8 cellular contexts compared by ENCODE assay signal in the genomic region with DNA sequence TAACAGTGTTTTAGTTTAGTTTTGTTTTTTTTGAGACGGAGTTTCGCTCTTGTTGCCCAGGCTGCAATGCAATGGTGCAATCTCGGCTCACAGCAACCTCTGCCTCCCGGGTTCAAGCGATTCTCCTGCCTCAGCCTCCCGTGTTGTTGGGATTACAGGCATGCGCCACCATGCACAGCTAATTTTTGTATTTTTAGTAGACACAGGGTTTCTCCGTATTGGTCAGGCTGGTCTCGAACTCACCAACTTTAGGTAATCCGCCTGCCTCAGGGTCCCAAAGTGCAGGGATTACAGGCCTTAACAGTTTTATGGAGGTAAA. TPM values are rescaled to one million over a fixed set of nuclear protein-coding genes. Genes with fewer than 3 reads are reported as not detected.
A peak's percentile ranks its signal among the peaks of the same experiment; 100 is the strongest.
DNase-seq lines count a peak whose midpoint lies in the region; ATAC-seq and TF ChIP-seq lines count a peak whose summit lies in the region.
"Not testable (repeated sequence)": the region's sequence is repeated elsewhere in the genome, so short reads cannot be mapped to it uniquely, and the experiment has no call there.

No MANE protein-coding gene starts in this region.

- ATAC-seq in GM21619 (IDR thresholded peaks at IDR 0.05; ENCODE audit: unreplicated experiment) = peak; percentile 2
- peak; percentile 4 for ATAC-seq in activated CD4-positive, alpha-beta T cell treated with anti-CD3 and anti-CD28 coated beads for 36 hours
- ATAC-seq in central memory CD8-positive, alpha-beta T cell (replicated peaks; ENCODE audit: extremely low read depth, poor library complexity, severe bottlenecking); naive thymus-derived CD8-positive, alpha-beta T cell: not testable (repeated sequence)
- peak; percentile 6 for ATAC-seq in stimulated activated naive CD8-positive, alpha-beta T cell treated with anti-CD3 and anti-CD28 coated beads, Interleukin-15, amount 100 ng/mL, for 72 hours

- H3K4me3 Mint-ChIP-seq in IgD-negative memory B cell = peak overlapping the region; percentile 97 to 100 (median 98)
- H3K4me3 Mint-ChIP-seq in activated CD4-positive, alpha-beta T cell treated with anti-CD3 and anti-CD28 coated beads for 36 hours = peak overlapping the region; percentile 98
- H3K4me3 Mint-ChIP-seq in central memory CD8-positive, alpha-beta T cell = peak overlapping the region; percentile 99
- H3K4me3 Mint-ChIP-seq in naive thymus-derived CD8-positive, alpha-beta T cell = peak overlapping the region; percentile 96 to 100 (median 100)
- peak overlapping the region; percentile 93 to 100 for H3K4me3 Mint-ChIP-seq in stimulated activated naive CD8-positive, alpha-beta T cell treated with anti-CD3 and anti-CD28 coated beads, Interleukin-15, amount 100 ng/mL, for 72 hours

- peaks cover 0 to 30% of the 10 kb centered on the region in 2 donors for H3K4me1 ChIP-seq in right atrium auricular region

- peak overlapping the region; percentile 71 to 83 for H3K4me3 ChIP-seq in right atrium auricular region

- H3K27me3 Mint-ChIP-seq in IgD-negative memory B cell; activated CD4-positive, alpha-beta T cell treated with anti-CD3 and anti-CD28 coated beads for 36 hours; central memory CD8-positive, alpha-beta T cell; naive thymus-derived CD8-positive, alpha-beta T cell; stimulated activated naive CD8-positive, alpha-beta T cell treated with anti-CD3 and anti-CD28 coated beads, Interleukin-15, amount 100 ng/mL, for 72 hours: not testable (repeated sequence)

- TF ChIP-seq CTCF in C4-2B (conservative IDR thresholded peaks at IDR 0.05) = peak; percentile 70
- TF ChIP-seq CTCF in right atrium auricular region (IDR thresholded peaks at IDR 0.05) = peak in 1 of 2 donors; percentile 1

- H3K9me3 ChIP-seq in right atrium auricular region = not testable (repeated sequence)

- intact Hi-C loops in activated CD4-positive, alpha-beta T cell treated with anti-CD3 and anti-CD28 coated beads for 36 hours (cut with DNase I, micrococcal nuclease) = loop anchor here in 1 of 2 experiments (1.0 kb wide), 1 partner anchor 10 kb away; no protein-coding TSS in a partner anchor

- H3K4me1 Mint-ChIP-seq in IgD-negative memory B cell = peaks cover 27 to 36% (median 34%) of the 10 kb centered on the region in 3 donors
- H3K4me1 Mint-ChIP-seq in activated CD4-positive, alpha-beta T cell treated with anti-CD3 and anti-CD28 coated beads for 36 hours = peaks cover 33% of the 10 kb centered on the region
- H3K4me1 Mint-ChIP-seq in central memory CD8-positive, alpha-beta T cell = peaks cover 47% of the 10 kb centered on the region
- H3K4me1 Mint-ChIP-seq in naive thymus-derived CD8-positive, alpha-beta T cell = peaks cover 24 to 49% (median 45%) of the 10 kb centered on the region in 4 donors
- H3K4me1 Mint-ChIP-seq in stimulated activated naive CD8-positive, alpha-beta T cell treated with anti-CD3 and anti-CD28 coated beads, Interleukin-15, amount 100 ng/mL, for 72 hours = peaks cover 47% of the 10 kb centered on the region

- not testable (repeated sequence) for DNase-seq in activated CD4-positive, alpha-beta T cell treated with anti-CD3 and anti-CD28 coated beads for 36 hours; central memory CD8-positive, alpha-beta T cell (ENCODE audit: low spot score in 2 of 2); right atrium auricular region (ENCODE audit: low spot score); naive thymus-derived CD8-positive, alpha-beta T cell; stimulated activated naive CD8-positive, alpha-beta T cell treated with anti-CD3 and anti-CD28 coated beads, Interleukin-15, amount 100 ng/mL, for 72 hours

- not testable (repeated sequence) for H3K9me3 Mint-ChIP-seq in IgD-negative memory B cell; activated CD4-positive, alpha-beta T cell treated with anti-CD3 and anti-CD28 coated beads for 36 hours (ENCODE audit: low read depth); central memory CD8-positive, alpha-beta T cell; naive thymus-derived CD8-positive, alpha-beta T cell; stimulated activated naive CD8-positive, alpha-beta T cell treated with anti-CD3 and anti-CD28 coated beads, Interleukin-15, amount 100 ng/mL, for 72 hours

- H3K36me3 ChIP-seq in right atrium auricular region = not testable (repeated sequence)

- CTCF ChIA-PET in activated CD4-positive, alpha-beta T cell treated with anti-CD3 and anti-CD28 coated beads for 36 hours (lab: Charles Lee) = interaction anchor here (0.7 to 3.5 kb wide), 14 partner anchors 9 to 745 kb away, joined by 3 to 68 read pairs (median 4); a partner anchor contains a TSS

- H3K36me3 Mint-ChIP-seq in IgD-negative memory B cell; activated CD4-positive, alpha-beta T cell treated with anti-CD3 and anti-CD28 coated beads for 36 hours (ENCODE audit: low read depth): not testable (repeated sequence)
- peaks cover 19% of the 10 kb centered on the region for H3K36me3 Mint-ChIP-seq in central memory CD8-positive, alpha-beta T cell (ENCODE audit: insufficient read depth)
- H3K36me3 Mint-ChIP-seq in naive thymus-derived CD8-positive, alpha-beta T cell = peaks cover 0 to 17% (median 0%) of the 10 kb centered on the region in 3 donors

- H3K27ac Mint-ChIP-seq in IgD-negative memory B cell = peak overlapping the region; percentile 85 to 97 (median 96)
- not testable (repeated sequence) for H3K27ac Mint-ChIP-seq in activated CD4-positive, alpha-beta T cell treated with anti-CD3 and anti-CD28 coated beads for 36 hours
- H3K27ac Mint-ChIP-seq in central memory CD8-positive, alpha-beta T cell (ENCODE audit: low read depth) = peak overlapping the region; percentile 97
- peak overlapping the region; percentile 92 to 99 (median 98) for H3K27ac Mint-ChIP-seq in naive thymus-derived CD8-positive, alpha-beta T cell
- H3K27ac Mint-ChIP-seq in stimulated activated naive CD8-positive, alpha-beta T cell treated with anti-CD3 and anti-CD28 coated beads, Interleukin-15, amount 100 ng/mL, for 72 hours = peak overlapping the region; percentile 97 to 99

- H3K27me3 ChIP-seq in right atrium auricular region = not testable (repeated sequence)

- H3K27ac ChIP-seq in C4-2B = peak overlapping the region; percentile 82
- peak overlapping the region; percentile 75 for H3K27ac ChIP-seq in right atrium auricular region

- POLR2A ChIA-PET in activated CD4-positive, alpha-beta T cell treated with anti-CD3 and anti-CD28 coated beads for 36 hours (lab: Charles Lee) = interaction anchor here (2.6 kb wide), 1 partner anchor 18 kb away, joined by 45 read pairs; a partner anchor contains a TSS
- POLR2A ChIA-PET in naive thymus-derived CD8-positive, alpha-beta T cell (lab: Charles Lee) = interaction anchor here (1.8 to 5.1 kb wide), 2 partner anchors 14 to 19 kb away, joined by 11 to 157 read pairs; a partner anchor contains a TSS

RNA-seq across cellular contexts. Expression of a gene that starts 0.5 kb away (rescaled TPM):
- 11.1 TPM for polyA plus RNA-seq in IgD-negative memory B cell
- 10 to 100 TPM; 39.2 to 62.0 TPM for total RNA-seq in activated CD4-positive, alpha-beta T cell treated with anti-CD3 and anti-CD28 coated beads for 36 hours
- total RNA-seq in right atrium auricular region = 10 to 100 TPM; 12.5 to 14.5 TPM
- 10 to 100 TPM; 42.3 to 50.7 TPM for total RNA-seq in naive thymus-derived CD8-positive, alpha-beta T cell
- polyA plus RNA-seq in naive thymus-derived CD8-positive, alpha-beta T cell = 10 to 100 TPM; 10.3 to 16.0 (median 13.5) TPM

RNA-seq across cellular contexts. Expression of a gene that starts 18.0 kb away (rescaled TPM):
- polyA plus RNA-seq in IgD-negative memory B cell = 105 TPM
- 10 to 100 TPM; 64.1 to 65.1 TPM for total RNA-seq in activated CD4-positive, alpha-beta T cell treated with anti-CD3 and anti-CD28 coated beads for 36 hours
- total RNA-seq in right atrium auricular region = 10 to 100 TPM; 17.6 to 35.4 TPM
- 10 to 100 TPM; 60.2 to 72.6 TPM for total RNA-seq in naive thymus-derived CD8-positive, alpha-beta T cell
- polyA plus RNA-seq in naive thymus-derived CD8-positive, alpha-beta T cell = 100 to 1,000 TPM in 2 of 3 donors, 10 to 100 TPM in 1; 93.6 to 112 (median 110) TPM
